ENCODE assay signal across 1 cellular context in the genomic region with DNA sequence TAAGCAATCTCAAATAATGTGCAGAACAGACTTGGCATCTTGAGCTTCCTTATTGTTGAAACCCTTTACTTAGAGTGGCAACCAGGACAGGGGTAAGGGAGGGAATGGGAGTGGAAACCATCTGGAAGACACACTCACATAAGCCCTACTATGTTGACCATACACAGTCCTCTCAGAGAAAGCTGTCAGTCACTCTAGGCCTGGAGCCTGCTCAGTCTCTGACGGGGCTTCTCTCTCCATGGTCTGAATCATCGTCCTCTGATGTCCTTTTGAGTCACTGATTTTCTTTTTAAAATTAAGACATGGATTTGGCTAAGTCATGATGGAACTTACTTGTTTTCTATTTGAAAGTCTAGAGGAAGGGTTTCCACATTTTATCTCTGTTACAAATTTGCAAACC.
TF ChIP-seq lines count a peak whose summit lies in the region.

No MANE protein-coding gene starts in this region.

TF ChIP-seq in SK-N-SH treated with all-trans-retinoic acid at 6 μM for 48 hours, 23 proteins besides CTCF, POLR2A, EP300 and RAD21 (continued from another document):
- TF ChIP-seq, protein P1, sequence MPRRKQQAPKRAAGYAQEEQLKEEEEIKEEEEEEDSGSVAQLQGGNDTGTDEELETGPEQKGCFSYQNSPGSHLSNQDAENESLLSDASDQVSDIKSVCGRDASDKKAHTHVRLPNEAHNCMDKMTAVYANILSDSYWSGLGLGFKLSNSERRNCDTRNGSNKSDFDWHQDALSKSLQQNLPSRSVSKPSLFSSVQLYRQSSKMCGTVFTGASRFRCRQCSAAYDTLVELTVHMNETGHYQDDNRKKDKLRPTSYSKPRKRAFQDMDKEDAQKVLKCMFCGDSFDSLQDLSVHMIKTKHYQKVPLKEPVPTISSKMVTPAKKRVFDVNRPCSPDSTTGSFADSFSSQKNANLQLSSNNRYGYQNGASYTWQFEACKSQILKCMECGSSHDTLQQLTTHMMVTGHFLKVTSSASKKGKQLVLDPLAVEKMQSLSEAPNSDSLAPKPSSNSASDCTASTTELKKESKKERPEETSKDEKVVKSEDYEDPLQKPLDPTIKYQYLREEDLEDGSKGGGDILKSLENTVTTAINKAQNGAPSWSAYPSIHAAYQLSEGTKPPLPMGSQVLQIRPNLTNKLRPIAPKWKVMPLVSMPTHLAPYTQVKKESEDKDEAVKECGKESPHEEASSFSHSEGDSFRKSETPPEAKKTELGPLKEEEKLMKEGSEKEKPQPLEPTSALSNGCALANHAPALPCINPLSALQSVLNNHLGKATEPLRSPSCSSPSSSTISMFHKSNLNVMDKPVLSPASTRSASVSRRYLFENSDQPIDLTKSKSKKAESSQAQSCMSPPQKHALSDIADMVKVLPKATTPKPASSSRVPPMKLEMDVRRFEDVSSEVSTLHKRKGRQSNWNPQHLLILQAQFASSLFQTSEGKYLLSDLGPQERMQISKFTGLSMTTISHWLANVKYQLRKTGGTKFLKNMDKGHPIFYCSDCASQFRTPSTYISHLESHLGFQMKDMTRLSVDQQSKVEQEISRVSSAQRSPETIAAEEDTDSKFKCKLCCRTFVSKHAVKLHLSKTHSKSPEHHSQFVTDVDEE (CRISPR knock-in tag; IDR thresholded peaks at IDR 0.05) = no peak
- TF ChIP-seq ZNF565 (CRISPR knock-in tag; conservative IDR thresholded peaks at IDR 0.05; ENCODE audit: low read depth) (no peak), GLIS3 (CRISPR knock-in tag; IDR thresholded peaks at IDR 0.05) (no peak), CSDC2 (CRISPR knock-in tag; IDR thresholded peaks at IDR 0.05) (no peak), OSR1 (CRISPR knock-in tag; IDR thresholded peaks at IDR 0.05) (no peak)
